8 cellular contexts compared by ENCODE assay signal in the genomic region with DNA sequence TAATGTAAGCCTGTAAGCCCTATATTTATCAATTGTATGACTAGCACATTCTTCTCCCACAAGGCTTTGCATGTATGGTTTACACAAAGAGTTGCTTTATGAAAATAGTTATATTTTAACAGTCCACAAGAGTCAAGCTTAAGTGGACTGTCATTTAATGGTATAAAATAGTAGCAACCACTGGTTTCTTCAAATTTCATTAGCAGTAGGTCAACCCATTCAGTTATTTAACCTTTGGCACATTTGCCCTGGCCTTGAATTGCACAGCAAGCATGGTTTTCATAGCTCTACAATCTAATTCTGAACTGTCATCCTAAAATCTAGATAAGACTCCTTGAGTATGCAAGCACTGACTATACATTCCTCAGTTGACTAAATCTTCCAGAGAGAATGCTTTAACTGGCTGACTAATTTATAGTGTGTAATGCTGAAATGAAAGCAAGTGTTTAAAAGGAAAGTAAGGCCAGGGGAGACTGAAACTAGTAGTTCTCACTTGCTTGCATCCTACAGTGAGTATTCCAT. TPM values are rescaled to one million over a fixed set of nuclear protein-coding genes. Genes with fewer than 3 reads are reported as not detected.
A peak's percentile ranks its signal among the peaks of the same experiment; 100 is the strongest.
DNase-seq lines count a peak whose midpoint lies in the region; ATAC-seq and TF ChIP-seq lines count a peak whose summit lies in the region.

No MANE protein-coding gene starts in this region.

- intact Hi-C loops in heart left ventricle (cut with DNase I) (loop anchor here in 7 of 10 donors (5.0 to 10.0 kb wide), 5 partner anchors 40 to 60 kb away; no protein-coding TSS in a partner anchor), Right ventricle myocardium superior (cut with DNase I) (no loop called here), posterior vena cava (cut with DNase I) (no loop called here)

- no peak for TF ChIP-seq CTCF in heart left ventricle (IDR thresholded peaks at IDR 0.05)

- H3K4me1 ChIP-seq in heart left ventricle (peaks cover 4 to 59% (median 34%) of the 10 kb centered on the region in 12 donors), adipocyte (ENCODE audit: control insufficient read depth, insufficient read depth, low read length) (peaks cover 59% of the 10 kb centered on the region)

- H3K9me3 ChIP-seq in heart left ventricle (no peaks in the 10 kb centered on the region), adipocyte (ENCODE audit: control insufficient read depth, low read length) (no peaks in the 10 kb centered on the region)

- DNase-seq in heart left ventricle (no peak), Right ventricle myocardium superior (no peak), adipocyte (ENCODE audit: low read depth) (peak; percentile 78), renal cortical epithelial cell (ENCODE audit: low read depth) (peak; percentile 75), erythroblast (lab: John Stamatoyannopoulos, UW) (no peak), NCI-H345 (lab: John Stamatoyannopoulos, UW) (no peak), posterior vena cava (ENCODE audit: low spot score) (no peak)

- no peaks in the 10 kb centered on the region for H3K36me3 ChIP-seq in heart left ventricle
- H3K36me3 ChIP-seq in adipocyte (ENCODE audit: control insufficient read depth, insufficient read depth, low read length, severe bottlenecking), result no peaks in the 10 kb centered on the region

- H3K27ac ChIP-seq in heart left ventricle, result peak overlapping the region in 7 of 12 donors; percentile 0 to 78 (median 24)

- peak overlapping the region in 7 of 12 donors; percentile 63 to 80 (median 70) for H3K4me3 ChIP-seq in heart left ventricle
- H3K4me3 ChIP-seq in adipocyte (ENCODE audit: low read length), result peak overlapping the region; percentile 83

- no peak for ATAC-seq in heart left ventricle
- no peak for ATAC-seq in Right ventricle myocardium superior (ENCODE audit: poor library complexity)
- ATAC-seq in HG03066 (IDR thresholded peaks at IDR 0.05; ENCODE audit: low read depth, unreplicated experiment), result peak; percentile 53

- peak overlapping the region; percentile 85 for H3K9ac ChIP-seq in adipocyte (ENCODE audit: low read length)

- TF ChIP-seq POLR2A in heart left ventricle (IDR thresholded peaks at IDR 0.05), result no peak
- no peak for TF ChIP-seq POLR2A in erythroblast (IDR thresholded peaks at IDR 0.05; ENCODE audit: low read length)

- H3K27me3 ChIP-seq in heart left ventricle (peaks cover 0 to 4% (median 0%) of the 10 kb centered on the region in 9 donors), adipocyte (replicated peaks; ENCODE audit: control insufficient read depth, insufficient read depth, low read length) (no peaks in the 10 kb centered on the region)

RNA-seq across cellular contexts. Expression of a gene that starts 1.8 kb away (rescaled TPM):
- total RNA-seq in heart left ventricle (10 to 100 TPM in 3 of 9 donors, 1 to 10 TPM in 6; 5.6 to 16.1 (median 8.6) TPM), Right ventricle myocardium superior (3.8 TPM), renal cortical epithelial cell (65.7 and 374 TPM in 2 replicates), posterior vena cava (1 to 10 TPM; 2.4 to 5.1 TPM)
- polyA plus RNA-seq in heart left ventricle, result 1 to 10 TPM; 3.4 TPM

Comparison
In these comparisons a context has a peak if more than half of its experiments do, and no peak if none do; other contexts are left out.
1. intact Hi-C loops: an anchor here in heart left ventricle (5.0 to 10.0 kb wide); none called in Right ventricle myocardium superior and posterior vena cava.
2. DNase-seq: peak in adipocyte (single experiment) and renal cortical epithelial cell (single experiment); none in heart left ventricle (0 of 5), Right ventricle myocardium superior (single experiment), erythroblast (0 of 2), NCI-H345 (single experiment) and posterior vena cava (single experiment).